23 cellular contexts compared by ENCODE assay signal in the genomic region with DNA sequence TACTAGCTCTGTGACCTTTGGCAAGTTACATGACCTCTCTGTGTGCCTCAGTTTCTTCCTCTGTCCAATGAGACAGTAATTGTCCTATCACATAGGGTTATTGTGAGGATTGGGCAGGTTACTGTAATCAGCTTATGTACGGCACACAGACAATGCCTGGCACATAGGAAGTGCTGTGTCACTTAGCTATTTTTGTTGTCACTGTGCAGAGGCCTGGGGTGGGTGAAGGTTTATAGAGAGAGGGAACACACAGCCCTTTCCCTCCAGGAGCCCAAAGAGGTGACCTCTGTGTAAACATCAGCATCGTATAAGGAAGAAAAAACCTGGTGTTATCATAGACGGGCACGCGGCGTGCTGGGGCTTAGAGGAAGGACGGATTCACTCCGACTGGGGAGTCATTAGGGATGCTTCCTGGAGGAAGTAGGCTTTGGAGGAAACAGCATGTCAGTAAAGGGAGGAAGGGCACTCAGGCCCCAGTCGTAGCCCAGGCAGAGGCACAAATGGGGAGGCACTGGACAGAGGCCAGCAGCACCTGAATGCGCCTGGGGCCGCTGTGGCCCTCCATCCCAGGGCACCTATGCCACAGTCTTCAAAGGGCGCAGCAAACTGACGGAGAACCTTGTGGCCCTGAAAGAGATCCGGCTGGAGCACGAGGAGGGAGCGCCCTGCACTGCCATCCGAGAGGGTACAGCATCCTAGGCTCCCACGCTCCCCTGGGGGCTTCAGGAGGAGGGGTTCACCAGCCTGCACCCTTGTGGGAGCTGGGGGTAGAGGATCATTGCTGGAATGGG.
"Had no signal": no experiment of that assay in that cellular context is flagged by ENCODE, and none has a peak within 500 bp of the region (broad histone marks: within the 10 kb centered on the region; RNA-seq: fewer than 3 reads in every experiment).

No MANE protein-coding gene starts in this region.

- ATAC-seq: esophagus mucosa; left colon; naive thymus-derived CD4-positive, alpha-beta T cell; psoas muscle had no signal

- H3K79me2 ChIP-seq: parathyroid adenoma had no signal

- H2AFZ ChIP-seq: parathyroid adenoma had no signal

- H3K27ac ChIP-seq: coronary artery, parathyroid adenoma, psoas muscle, sigmoid colon, skin epidermis, suprapubic skin, thyroid gland, uterus had no signal

- H3K9me3 ChIP-seq: psoas muscle, sigmoid colon, suprapubic skin, thyroid gland, uterus had no signal

- DNase-seq: caudate nucleus; effector CD4-positive, alpha-beta T cell; immature natural killer cell; left colon; mammary epithelial cell; naive thymus-derived CD4-positive, alpha-beta T cell; occipital lobe; psoas muscle; retina; sigmoid colon; stimulated activated CD4-positive, alpha-beta T cell treated with anti-CD3 and anti-CD28 coated beads, Interleukin-2, amount 100 ng/mL, for 24 hours; stimulated activated naive CD4-positive, alpha-beta T cell treated with Interleukin-2 at 50 U/mL for 16 hours; thyroid gland; uterus had no signal

- H3K9ac ChIP-seq: parathyroid adenoma had no signal

- H3K36me3 ChIP-seq: suprapubic skin, thyroid gland, uterus had no signal

- H3K9me3 Mint-ChIP-seq: immature natural killer cell; naive thymus-derived CD4-positive, alpha-beta T cell; type B pancreatic cell had no signal

- H3K27me3 ChIP-seq: sigmoid colon, thyroid gland, uterus had no signal

- H3K4me1 ChIP-seq: parathyroid adenoma, psoas muscle had no signal

- H3K4me3 ChIP-seq: coronary artery, psoas muscle, sigmoid colon, skin epidermis, suprapubic skin, thyroid gland, uterus had no signal

- FAIRE-seq: endometrium, frontal cortex, keratinocyte had no signal

- H3K4me3 Mint-ChIP-seq: immature natural killer cell; naive thymus-derived CD4-positive, alpha-beta T cell; type B pancreatic cell had no signal

- H3K36me3 Mint-ChIP-seq: immature natural killer cell; naive thymus-derived CD4-positive, alpha-beta T cell; type B pancreatic cell had no signal

- H3K27ac Mint-ChIP-seq: type B pancreatic cell had no signal
